Comparison of ENCODE assay signal across 10 cellular contexts in genomic region chr1:26745191-26745590, GRCh38. TPM values are rescaled to one million over a fixed set of nuclear protein-coding genes. Genes with fewer than 3 reads are reported as not detected.
DNase-seq lines count a peak whose midpoint lies in the region; ATAC-seq, FAIRE-seq and TF ChIP-seq lines count a peak whose summit lies in the region.
"Had no signal": no experiment of that assay in that cellular context is flagged by ENCODE, and none has a peak within 500 bp of the region (broad histone marks: within the 10 kb centered on the region; RNA-seq: fewer than 3 reads in every experiment).

No MANE protein-coding gene starts in this region.

- peaks cover 3 to 76% (median 13%) of the 10 kb centered on the region in 3 donors for H3K36me3 Mint-ChIP-seq in naive thymus-derived CD8-positive, alpha-beta T cell
- H3K36me3 Mint-ChIP-seq in neural progenitor cell = peaks cover 49% of the 10 kb centered on the region

- H3F3A ChIP-seq in neural progenitor cell (ENCODE audit: low read depth) = peaks cover 25% of the 10 kb centered on the region

- H3K9ac ChIP-seq in BLaER1 (peak overlapping the region; percentile 81; the same call in 1 of the 2 replicates), neural progenitor cell (no peak overlapping the region)

- H3K9me3 Mint-ChIP-seq in naive thymus-derived CD8-positive, alpha-beta T cell = no peaks in the 10 kb centered on the region
- H3K9me3 Mint-ChIP-seq in neural progenitor cell = no peaks in the 10 kb centered on the region

- H3K4me2 ChIP-seq in BLaER1 (peak overlapping the region; percentile 90), neural progenitor cell (no peak overlapping the region)

- no peak overlapping the region for H2AFZ ChIP-seq in neural progenitor cell (replicated peaks)

- no peaks in the 10 kb centered on the region for H3K27me3 Mint-ChIP-seq in naive thymus-derived CD8-positive, alpha-beta T cell
- H3K27me3 Mint-ChIP-seq in neural progenitor cell (ENCODE audit: insufficient read depth, low read depth) = no peaks in the 10 kb centered on the region

- no peak for FAIRE-seq in frontal cortex (lab: Jason Lieb, UNC)

- POLR2A ChIA-PET in naive thymus-derived CD8-positive, alpha-beta T cell (lab: Charles Lee) = interaction anchor here (0.5 to 7.1 kb wide), 9 partner anchors 18 to 363 kb away, joined by 3 to 67 read pairs (median 8); partner anchors contain the start of genes ARID1A and PIGV

- H4K20me1 ChIP-seq in BLaER1 (peaks cover 72% of the 10 kb centered on the region), neural progenitor cell (ENCODE audit: low read depth) (peaks cover 99% of the 10 kb centered on the region)

- peak overlapping the region; percentile 95 for H3K27ac ChIP-seq in BLaER1
- peak overlapping the region; percentile 70 for H3K27ac ChIP-seq in KOPT-K1 (ENCODE audit: low read depth, low read length, poor library complexity, severe bottlenecking)
- no peak overlapping the region for H3K27ac ChIP-seq in neural progenitor cell

- peaks cover 100% of the 10 kb centered on the region for H3K79me2 ChIP-seq in neural progenitor cell (ENCODE audit: low read depth)

- H3K4me3 Mint-ChIP-seq in naive thymus-derived CD8-positive, alpha-beta T cell = peak overlapping the region in 8 of 10 donors; percentile 4 to 86 (median 46)
- no peak overlapping the region for H3K4me3 Mint-ChIP-seq in neural progenitor cell

- DNase-seq in astrocyte of the spinal cord (ENCODE audit: low read depth, low spot score) (peak; percentile 60), frontal cortex (ENCODE audit: low spot score in 2 of 2) (no peak), COLO668 (lab: John Stamatoyannopoulos, UW; ENCODE audit: unreplicated experiment) (no peak), neural progenitor cell (ENCODE audit: low spot score) (no peak)
- no peak for DNase-seq in naive thymus-derived CD8-positive, alpha-beta T cell
- DNase-seq: mucosa of descending colon, NCI-H2227 treated with DMSO at 0.1 percent for 48 hours had no signal

- in situ Hi-C loops in astrocyte of the spinal cord (cut with HindIII; ENCODE audit: low sequenced_read_pairs) = no loop called here

- no peaks in the 10 kb centered on the region for H3K27me3 ChIP-seq in BLaER1
- no peaks in the 10 kb centered on the region for H3K27me3 ChIP-seq in neural progenitor cell

- peaks cover 38 to 93% (median 83%) of the 10 kb centered on the region in 4 donors for H3K4me1 Mint-ChIP-seq in naive thymus-derived CD8-positive, alpha-beta T cell
- peaks cover 11% of the 10 kb centered on the region for H3K4me1 Mint-ChIP-seq in neural progenitor cell

- no peaks in the 10 kb centered on the region for H3K9me3 ChIP-seq in BLaER1
- H3K9me3 ChIP-seq in KOPT-K1 (ENCODE audit: insufficient read depth, low read length, poor library complexity, severe bottlenecking) = no peaks in the 10 kb centered on the region
- no peaks in the 10 kb centered on the region for H3K9me3 ChIP-seq in neural progenitor cell (ENCODE audit: low read depth)
- H3K9me3 ChIP-seq: mucosa of descending colon had no signal

- no peak for ATAC-seq in naive thymus-derived CD8-positive, alpha-beta T cell
- ATAC-seq in HG03469 (IDR thresholded peaks at IDR 0.05; ENCODE audit: unreplicated experiment) = no peak

- peaks cover 94% of the 10 kb centered on the region for H3K36me3 ChIP-seq in BLaER1
- H3K36me3 ChIP-seq in KOPT-K1 (ENCODE audit: insufficient read depth, low read length) = peaks cover 93% of the 10 kb centered on the region
- H3K36me3 ChIP-seq in neural progenitor cell = peaks cover 25% of the 10 kb centered on the region

- H3K4me1 ChIP-seq in BLaER1 (peaks cover 78% of the 10 kb centered on the region), neural progenitor cell (no peaks in the 10 kb centered on the region)

- TF ChIP-seq CTCF in astrocyte of the spinal cord (IDR thresholded peaks at IDR 0.05; ENCODE audit: low read depth, low read length) = no peak
- TF ChIP-seq CTCF in neural progenitor cell (IDR thresholded peaks at IDR 0.05) = no peak

- H3K4me3 ChIP-seq in BLaER1 (peak overlapping the region; percentile 51; the same call in 1 of the 2 replicates), astrocyte of the spinal cord (ENCODE audit: low read depth, low read length) (no peak overlapping the region), neural progenitor cell (no peak overlapping the region)
- H3K4me3 ChIP-seq: mucosa of descending colon had no signal

- peak overlapping the region in 9 of 10 donors; percentile 87 to 96 (median 93) for H3K27ac Mint-ChIP-seq in naive thymus-derived CD8-positive, alpha-beta T cell
- H3K27ac Mint-ChIP-seq in neural progenitor cell = no peak overlapping the region

RNA-seq across cellular contexts. Expression of gene PIGV, which starts 42.6 kb away (rescaled TPM):
- total RNA-seq in naive thymus-derived CD8-positive, alpha-beta T cell = 10 to 100 TPM; 25.2 to 27.2 TPM
- 10 to 100 TPM in 1 of 3 donors, 1 to 10 TPM in 2; 8.2 to 14.4 (median 9.6) TPM for polyA plus RNA-seq in naive thymus-derived CD8-positive, alpha-beta T cell
- total RNA-seq in frontal cortex (4.5 TPM), neural progenitor cell (ENCODE audit: low replicate concordance) (19.4 and 19.7 TPM in 2 replicates)

RNA-seq across cellular contexts. Expression of gene ARID1A, which starts 49.4 kb away (rescaled TPM):
- total RNA-seq in naive thymus-derived CD8-positive, alpha-beta T cell = 100 to 1,000 TPM; 123 TPM
- 10 to 100 TPM; 21.2 to 32.0 (median 28.9) TPM for polyA plus RNA-seq in naive thymus-derived CD8-positive, alpha-beta T cell
- total RNA-seq in frontal cortex (17.1 TPM), neural progenitor cell (ENCODE audit: low replicate concordance) (43.1 and 70.6 TPM in 2 replicates)
